8 cellular contexts compared by ENCODE assay signal in genomic region chr14:65103150-65103760, GRCh38. TPM values are rescaled to one million over a fixed set of nuclear protein-coding genes. Genes with fewer than 3 reads are reported as not detected.
DNase-seq lines count a peak whose midpoint lies in the region; ATAC-seq and TF ChIP-seq lines count a peak whose summit lies in the region.

No MANE protein-coding gene starts in this region.

- H3K27me3 Mint-ChIP-seq in activated CD4-positive, alpha-beta T cell treated with anti-CD3 and anti-CD28 coated beads for 36 hours, result peaks cover 2% of the 10 kb centered on the region

- peak overlapping the region; percentile 89 for H3K4me3 Mint-ChIP-seq in activated CD4-positive, alpha-beta T cell treated with anti-CD3 and anti-CD28 coated beads for 36 hours

- peaks cover 46% of the 10 kb centered on the region for H3K4me1 ChIP-seq in Loucy (ENCODE audit: insufficient read depth, low read length, poor library complexity, severe bottlenecking)
- H3K4me1 ChIP-seq in left ventricle myocardium inferior, result peaks cover 47% of the 10 kb centered on the region

- peaks cover 21% of the 10 kb centered on the region for H3K36me3 Mint-ChIP-seq in activated CD4-positive, alpha-beta T cell treated with anti-CD3 and anti-CD28 coated beads for 36 hours (ENCODE audit: low read depth)

- peaks cover 33% of the 10 kb centered on the region for H4K20me1 ChIP-seq in Loucy (ENCODE audit: insufficient read depth, low read length, poor library complexity, severe bottlenecking)

- peak overlapping the region; percentile 68 for H3K9ac ChIP-seq in Loucy (ENCODE audit: low read depth, low read length, poor library complexity, severe bottlenecking)

- intact Hi-C loops in activated CD4-positive, alpha-beta T cell treated with anti-CD3 and anti-CD28 coated beads for 36 hours (cut with DNase I, micrococcal nuclease), result loop anchor here (2.0 to 5.0 kb wide), 6 partner anchors 104 to 1404 kb away; partner anchors contain the start of genes GPHN (in 1 of the 2) and ZBTB1 (in 1 of the 2)
- intact Hi-C loops in left ventricle myocardium inferior (cut with micrococcal nuclease), result no loop called here

- H3K27ac Mint-ChIP-seq in activated CD4-positive, alpha-beta T cell treated with anti-CD3 and anti-CD28 coated beads for 36 hours, result peak overlapping the region; percentile 26

- H3K4me2 ChIP-seq in Loucy (ENCODE audit: low read depth, low read length, poor library complexity, severe bottlenecking), result peak overlapping the region; percentile 81

- H3K9me3 Mint-ChIP-seq in activated CD4-positive, alpha-beta T cell treated with anti-CD3 and anti-CD28 coated beads for 36 hours (ENCODE audit: low read depth), result no peaks in the 10 kb centered on the region

- POLR2A ChIA-PET in activated CD4-positive, alpha-beta T cell treated with anti-CD3 and anti-CD28 coated beads for 36 hours (lab: Charles Lee), result interaction anchor here (0.6 kb wide), 1 partner anchor 65 kb away, joined by 3 read pairs; no protein-coding TSS in a partner anchor

- H3K27ac ChIP-seq in VCaP (peak overlapping the region; percentile 76), left ventricle myocardium inferior (replicated peaks) (peak overlapping the region; percentile 81), skin epidermis (peak overlapping the region in 19 of 21 experiments; percentile 14 to 97 (median 57))

- H3K4me3 ChIP-seq in Loucy (ENCODE audit: low read length, poor library complexity, severe bottlenecking) (peak overlapping the region; percentile 88), left ventricle myocardium inferior (peak overlapping the region; percentile 95), skin epidermis (peak overlapping the region; percentile 46 to 99 (median 93))

- H3K9me2 ChIP-seq in Loucy (replicated peaks; ENCODE audit: low read depth, low read length), result no peaks in the 10 kb centered on the region

- H3K4me1 Mint-ChIP-seq in activated CD4-positive, alpha-beta T cell treated with anti-CD3 and anti-CD28 coated beads for 36 hours, result peaks cover 34% of the 10 kb centered on the region

- CTCF ChIA-PET in activated CD4-positive, alpha-beta T cell treated with anti-CD3 and anti-CD28 coated beads for 36 hours (lab: Charles Lee), result interaction anchor here (0.8 to 1.6 kb wide), 6 partner anchors 30 to 211 kb away, joined by 3 to 4 read pairs (median 3); no protein-coding TSS in a partner anchor

- peaks cover 30% of the 10 kb centered on the region for H3K79me2 ChIP-seq in Loucy (ENCODE audit: insufficient read depth, low read length)

- TF ChIP-seq CTCF in Loucy (conservative IDR thresholded peaks at IDR 0.05; ENCODE audit: low read length) (peak; percentile 45), VCaP (conservative IDR thresholded peaks at IDR 0.05) (peak; percentile 52), left ventricle myocardium inferior (IDR thresholded peaks at IDR 0.05; ENCODE audit: borderline replicate concordance) (no peak)

- peak overlapping the region; percentile 91 for H2AFZ ChIP-seq in Loucy (ENCODE audit: low read length)

- H3F3A ChIP-seq in Loucy (ENCODE audit: low read depth), result no peaks in the 10 kb centered on the region; the same call in 1 of the 2 replicates

- ATAC-seq in activated CD4-positive, alpha-beta T cell treated with anti-CD3 and anti-CD28 coated beads for 36 hours, result no peak

- H3K36me3 ChIP-seq in Loucy (ENCODE audit: insufficient read depth, low read length) (no peaks in the 10 kb centered on the region), left ventricle myocardium inferior (no peaks in the 10 kb centered on the region)

- no peaks in the 10 kb centered on the region for H3K9me3 ChIP-seq in Loucy (ENCODE audit: insufficient read depth, low read depth, low read length)
- H3K9me3 ChIP-seq in left ventricle myocardium inferior (replicated peaks), result no peaks in the 10 kb centered on the region

- no peaks in the 10 kb centered on the region for H3K27me3 ChIP-seq in Loucy (ENCODE audit: insufficient read depth, low read length, poor library complexity, severe bottlenecking)
- H3K27me3 ChIP-seq in left ventricle myocardium inferior (ENCODE audit: low read depth), result no peaks in the 10 kb centered on the region

- DNase-seq in activated CD4-positive, alpha-beta T cell treated with anti-CD3 and anti-CD28 coated beads for 36 hours, result peak; percentile 45
- DNase-seq in activated CD4-positive, alpha-beta T cell treated with anti-CD3 and anti-CD28 coated beads, Interleukin-2, amount 50 U/mL, for 1 hour, result no peak
- DNase-seq in left ventricle myocardium inferior, result no peak
- no peak for DNase-seq in A172 (ENCODE audit: low spot score)
- no peak for DNase-seq in middle frontal gyrus (ENCODE audit: extremely low spot score, low spot score)

RNA-seq across cellular contexts. Expression of gene MAX, which starts 0.9 kb away (rescaled TPM):
- 100 to 1,000 TPM in 1 of 2 experiments, 10 to 100 TPM in 1; 93.6 to 136 TPM for total RNA-seq in activated CD4-positive, alpha-beta T cell treated with anti-CD3 and anti-CD28 coated beads for 36 hours
- total RNA-seq in left ventricle myocardium inferior, result 81.9 TPM
- total RNA-seq in A172 (2014; rRNA removed; shearing (Covaris generic)), result 25.3 and 27.3 TPM in 2 replicates
